17 cellular contexts compared by ENCODE assay signal in genomic region chr22:46923394-46923793, GRCh38.
DNase-seq lines count a peak whose midpoint lies in the region; ATAC-seq and TF ChIP-seq lines count a peak whose summit lies in the region.
"Had no signal": no experiment of that assay in that cellular context is flagged by ENCODE, and none has a peak within 500 bp of the region (broad histone marks: within the 10 kb centered on the region; RNA-seq: fewer than 3 reads in every experiment).

No MANE protein-coding gene starts in this region.

- H3K36me3 ChIP-seq in IMR-90 (ENCODE audit: control insufficient read depth, insufficient read depth, low read length) (peaks cover 2% of the 10 kb centered on the region; the same call in 1 of the 2 replicates), suprapubic skin (peaks cover 14% of the 10 kb centered on the region)

- TF ChIP-seq RAD21 in IMR-90 (IDR thresholded peaks at IDR 0.05; ENCODE audit: low read length), result no peak

- no peak overlapping the region for H2AK5ac ChIP-seq in IMR-90 (ENCODE audit: low read depth, low read length)

- H3K4me1 ChIP-seq in IMR-90 (ENCODE audit: control insufficient read depth, insufficient read depth, low read length), result no peaks in the 10 kb centered on the region
- no peaks in the 10 kb centered on the region for H3K4me1 ChIP-seq in suprapubic skin

- CTCF ChIA-PET in IMR-90 (lab: Yijun Ruan, JAX), result no interaction called here

- WGBS in IMR-90 (ENCODE audit: extremely low coverage in 2 of 2, insufficient read length in 1 of 2), 2 experiments, result no CpG with 5 or more reads among the region's 10 CpGs
- 91% methylated on average over 10 of the region's 10 CpGs for WGBS in suprapubic skin

- H2AK9ac ChIP-seq in IMR-90 (replicated peaks; ENCODE audit: low read depth, low read length, poor library complexity), result peak overlapping the region; percentile 1

- ATAC-seq in IMR-90 (ENCODE audit: low read depth) (no peak), left colon (peak; percentile 21)
- ATAC-seq: CD8-positive, alpha-beta T cell; HCT116 had no signal

- POLR2A ChIA-PET in IMR-90 (lab: Charles Lee; ENCODE audit: unreplicated experiment), result no interaction called here

- peaks cover 14% of the 10 kb centered on the region for H3K4me1 Mint-ChIP-seq in endothelial cell (ENCODE audit: unreplicated experiment)

- H3K9me3 ChIP-seq in IMR-90 (ENCODE audit: control insufficient read depth, insufficient read depth, low read length) (peaks cover 2% of the 10 kb centered on the region; the same call in 1 of the 2 replicates), suprapubic skin (peaks cover 7% of the 10 kb centered on the region)

- H2BK15ac ChIP-seq in IMR-90 (ENCODE audit: low read depth, low read length), result no peak overlapping the region

- H3K4me3 ChIP-seq in IMR-90 (ENCODE audit: insufficient read depth, low read depth, low read length) (no peak overlapping the region), suprapubic skin (no peak overlapping the region)
- H3K4me3 ChIP-seq: BLaER1 treated with 17β-estradiol and CSF1 and Interleukin-3, amounts not matched to agents 10 nM and 100 nM had no signal

- H3K27ac ChIP-seq in IMR-90 (ENCODE audit: insufficient read depth, low read length) (no peak overlapping the region), suprapubic skin (no peak overlapping the region)
- H3K27ac ChIP-seq: BLaER1 treated with 17β-estradiol and CSF1 and Interleukin-3, amounts not matched to agents 10 nM and 100 nM had no signal

- no peak overlapping the region for H2BK5ac ChIP-seq in IMR-90 (ENCODE audit: low read depth, low read length, poor library complexity, severe bottlenecking)

- intact Hi-C loops in IMR-90 (cut with micrococcal nuclease), result no loop called here
- intact Hi-C loops in left colon (cut with DNase I, micrococcal nuclease), result no loop called here

- H2AFZ ChIP-seq in IMR-90 (replicated peaks; ENCODE audit: low read length, poor library complexity), result no peak overlapping the region

- no peak overlapping the region for H3K14ac ChIP-seq in IMR-90 (replicated peaks; ENCODE audit: low read depth, low read length)

- DNase-seq in activated effector memory CD4-positive, alpha-beta T cell treated with anti-CD3 and anti-CD28 coated beads, Interleukin-2, amount 50 U/mL, for 16 hours, result peak; percentile 22
- no peak for DNase-seq in activated effector memory CD4-positive, alpha-beta T cell treated with Interleukin-2 at 50 U/mL for 16 hours
- DNase-seq in IMR-90, result no peak
- DNase-seq in left colon, result no peak
- peak; percentile 45 to 46 for DNase-seq in suprapubic skin (ENCODE audit: low spot score in 2 of 2)
- no peak for DNase-seq in germinal center (ENCODE audit: low spot score)
- no peak for DNase-seq in activated CD4-positive, CD25-positive, alpha-beta regulatory T cell treated with anti-CD3 and anti-CD28 coated beads, Interleukin-2, amount 50 U/mL, for 72 hours
- no peak for DNase-seq in endothelial cell (ENCODE audit: low spot score)
- DNase-seq: Calu3, DMS79 treated with DMSO at 0.1 percent for 48 hours, GF-D8, GOT3, H7 had no signal

- no peaks in the 10 kb centered on the region; the same call in 1 of the 2 replicates for H3K9me1 ChIP-seq in IMR-90 (ENCODE audit: insufficient read depth, low read length)

- TF ChIP-seq POLR2A in IMR-90 (IDR thresholded peaks at IDR 0.05; ENCODE audit: low read depth, low read length) (no peak), suprapubic skin (IDR thresholded peaks at IDR 0.05) (no peak)

- peaks cover 7% of the 10 kb centered on the region in 2 experiments; a peak in 3 of 4 replicates for H3K79me1 ChIP-seq in IMR-90 (ENCODE audit: low read depth in 1 of 2, low read length in 2 of 2)

- dilution Hi-C loops in IMR-90 (cut with HindIII; ENCODE audit: low sequenced_read_pairs, unreplicated experiment), result no loop called here

- no peak overlapping the region for H3K4ac ChIP-seq in IMR-90 (ENCODE audit: low read depth, low read length)

- H3K9ac ChIP-seq in IMR-90 (ENCODE audit: low read depth, low read length), result no peak overlapping the region
- H3K9ac ChIP-seq: BLaER1 treated with 17β-estradiol and CSF1 and Interleukin-3, amounts not matched to agents 10 nM and 100 nM had no signal

- TF ChIP-seq CTCF in IMR-90 (conservative IDR thresholded peaks at IDR 0.05; ENCODE audit: low read depth, low read length) (no peak), suprapubic skin (IDR thresholded peaks at IDR 0.05) (no peak), endothelial cell (IDR thresholded peaks at IDR 0.05; ENCODE audit: unreplicated experiment) (no peak)

- peaks cover under 1% of the 10 kb centered on the region for H3K27me3 Mint-ChIP-seq in endothelial cell (ENCODE audit: unreplicated experiment)
- H3K27me3 Mint-ChIP-seq: B cell had no signal

- H3K36me3 Mint-ChIP-seq in endothelial cell (ENCODE audit: low read depth, unreplicated experiment), result peaks cover 17% of the 10 kb centered on the region

- no peak overlapping the region for H3K4me3 Mint-ChIP-seq in endothelial cell (ENCODE audit: unreplicated experiment)
- H3K4me3 Mint-ChIP-seq: B cell; CD8-positive, alpha-beta T cell had no signal

- BruUV-seq in IMR-90 (replicated peaks; lab: Mats Ljungman, UMichigan), result no TSS peak

- no peak overlapping the region for H3K23ac ChIP-seq in IMR-90 (ENCODE audit: low read depth, low read length)

- no peaks in the 10 kb centered on the region for H3K27me3 ChIP-seq in IMR-90 (ENCODE audit: control insufficient read depth, insufficient read depth, low read length)
- no peaks in the 10 kb centered on the region for H3K27me3 ChIP-seq in suprapubic skin
- H3K27me3 ChIP-seq: BLaER1 treated with 17β-estradiol and CSF1 and Interleukin-3, amounts not matched to agents 10 nM and 100 nM had no signal

- H3K4me2 ChIP-seq in IMR-90 (ENCODE audit: low read depth, low read length), result no peak overlapping the region
- H3K4me2 ChIP-seq: BLaER1 treated with 17β-estradiol and CSF1 and Interleukin-3, amounts not matched to agents 10 nM and 100 nM had no signal

- H2BK120ac ChIP-seq in IMR-90 (ENCODE audit: low read depth, low read length), result no peak overlapping the region

- no peaks in the 10 kb centered on the region for H4K20me1 ChIP-seq in IMR-90 (ENCODE audit: insufficient read depth, low read length)

- in situ Hi-C loops in IMR-90 (cut with MboI; ENCODE audit: low sequenced_read_pairs), result no loop called here

- H3K9me3 Mint-ChIP-seq in endothelial cell (ENCODE audit: unreplicated experiment), result no peaks in the 10 kb centered on the region

- H4K91ac ChIP-seq in IMR-90 (ENCODE audit: insufficient read depth, low read depth, low read length), result no peak overlapping the region

- no peak overlapping the region for H3K27ac Mint-ChIP-seq in endothelial cell (ENCODE audit: unreplicated experiment)
- H3K27ac Mint-ChIP-seq: B cell; CD8-positive, alpha-beta T cell had no signal

- TF ChIP-seq EP300 in suprapubic skin (IDR thresholded peaks at IDR 0.05), result no peak

- no peak overlapping the region for H4K5ac ChIP-seq in IMR-90 (ENCODE audit: low read depth, low read length)

- H3K56ac ChIP-seq in IMR-90 (ENCODE audit: extremely low read depth, insufficient read depth, low read length), result no peak overlapping the region

- H2BK20ac ChIP-seq in IMR-90 (ENCODE audit: low read depth, low read length), result no peak overlapping the region

- no peak overlapping the region for H4K8ac ChIP-seq in IMR-90 (ENCODE audit: low read depth in 2 of 2, low read length in 2 of 2)

- no peak overlapping the region for H3K18ac ChIP-seq in IMR-90 (ENCODE audit: low read depth, low read length)

TF ChIP-seq in IMR-90, 13 proteins besides CTCF, POLR2A, EP300 and RAD21:
- no peak for TF ChIP-seq MXI1 (IDR thresholded peaks at IDR 0.05; ENCODE audit: borderline replicate concordance, low read depth, low read length)
- no peak for TF ChIP-seq CHD1 (IDR thresholded peaks at IDR 0.05; ENCODE audit: low read depth, low read length)
- no peak for TF ChIP-seq RCOR1 (IDR thresholded peaks at IDR 0.05; ENCODE audit: insufficient replicate concordance, low read length)
- TF ChIP-seq MAZ (IDR thresholded peaks at IDR 0.05; ENCODE audit: borderline replicate concordance, low read depth, low read length), result no peak
- no peak for TF ChIP-seq MAFK (IDR thresholded peaks at IDR 0.05; ENCODE audit: low read depth, low read length)
- no peak for TF ChIP-seq RFX5 (IDR thresholded peaks at IDR 0.05; ENCODE audit: low read depth, low read length)
- no peak for TF ChIP-seq USF2 (IDR thresholded peaks at IDR 0.05; ENCODE audit: low read depth, low read length)

Comparison
In these comparisons a context has a peak if more than half of its experiments do, and no peak if none do; other contexts are left out.
1. DNase-seq: peak in activated effector memory CD4-positive, alpha-beta T cell treated with anti-CD3 and anti-CD28 coated beads, Interleukin-2, amount 50 U/mL, for 16 hours (single experiment) and suprapubic skin (2 of 2); none in activated effector memory CD4-positive, alpha-beta T cell treated with Interleukin-2 at 50 U/mL for 16 hours (single experiment), IMR-90 (single experiment), left colon (0 of 2), germinal center (single experiment), activated CD4-positive, CD25-positive, alpha-beta regulatory T cell treated with anti-CD3 and anti-CD28 coated beads, Interleukin-2, amount 50 U/mL, for 72 hours (single experiment) and endothelial cell (single experiment).